ENCODE assay signal across 9 cellular contexts in the genomic region with DNA sequence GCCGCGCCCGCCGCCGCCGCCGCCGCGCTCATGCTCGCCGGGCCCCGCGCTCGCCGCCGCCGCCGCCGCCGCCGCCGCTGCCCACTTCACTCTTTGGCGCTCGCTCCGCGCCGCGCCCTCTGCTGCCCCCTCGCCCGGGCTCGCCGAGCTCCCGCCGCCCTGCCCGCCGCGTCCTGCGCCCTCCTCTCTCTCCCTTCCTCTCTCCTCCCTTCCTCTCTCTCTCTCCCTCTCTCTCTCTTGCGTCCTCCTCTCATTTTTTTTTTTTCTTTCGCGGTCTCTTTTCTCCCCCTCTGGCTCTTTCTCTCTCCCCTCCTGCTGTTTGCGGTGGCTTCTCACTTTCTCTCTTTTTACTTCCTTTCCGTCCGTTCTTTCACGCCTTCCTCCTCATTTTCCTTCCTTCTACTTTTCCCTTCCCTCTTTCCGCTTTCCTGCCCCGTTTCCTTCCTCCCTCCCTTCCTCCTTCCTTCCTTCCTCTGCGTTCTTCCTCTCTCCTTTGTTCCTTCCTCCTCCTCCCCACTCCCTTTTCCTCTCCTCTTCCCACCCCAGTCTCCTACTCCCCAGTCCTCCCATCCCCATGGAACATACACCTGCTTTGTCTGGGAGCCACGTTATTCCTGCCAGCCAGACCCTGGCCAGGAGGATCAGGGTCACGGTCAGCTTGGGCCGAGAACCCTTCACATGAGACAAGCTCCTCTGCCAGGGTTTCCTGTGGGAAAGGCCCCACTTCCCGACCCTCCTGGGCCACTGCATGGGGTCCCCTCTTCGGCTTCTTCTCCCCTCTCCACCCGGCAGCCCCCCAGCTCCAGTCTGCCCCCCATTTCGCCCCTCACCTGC. TPM values are rescaled to one million over a fixed set of nuclear protein-coding genes. Genes with fewer than 3 reads are reported as not detected.
A peak's percentile ranks its signal among the peaks of the same experiment; 100 is the strongest.
DNase-seq lines count a peak whose midpoint lies in the region; ATAC-seq and TF ChIP-seq lines count a peak whose summit lies in the region.
"Had no signal": no experiment of that assay in that cellular context is flagged by ENCODE, and none has a peak within 500 bp of the region (broad histone marks: within the 10 kb centered on the region; RNA-seq: fewer than 3 reads in every experiment).

No MANE protein-coding gene starts in this region.

- H3K27ac ChIP-seq in BLaER1 treated with 17β-estradiol and CSF1 and Interleukin-3, amounts not matched to agents 10 nM and 100 nM = no peak overlapping the region
- no peak overlapping the region for H3K27ac ChIP-seq in HUES6 (ENCODE audit: low read depth, low read length)
- H3K27ac ChIP-seq: epithelial cell of prostate had no signal

- peaks cover 0 to 58% (median 15%) of the 10 kb centered on the region in 11 experiments; a peak in 14 of 22 replicates for H4K20me1 ChIP-seq in BLaER1 treated with 17β-estradiol and CSF1 and Interleukin-3, amounts not matched to agents 10 nM and 100 nM

- H3K4me3 ChIP-seq in BLaER1 treated with 17β-estradiol and CSF1 and Interleukin-3, amounts not matched to agents 10 nM and 100 nM = peak overlapping the region in 8 of 10 experiments; percentile 13 to 55 (median 36); a peak in 8 of 20 replicates
- peak overlapping the region; percentile 59 for H3K4me3 ChIP-seq in HUES6 (ENCODE audit: low read depth, low read length)

- H3K4me2 ChIP-seq in BLaER1 treated with 17β-estradiol and CSF1 and Interleukin-3, amounts not matched to agents 10 nM and 100 nM = peak overlapping the region; percentile 41 to 79 (median 64); a peak in 20 of 22 replicates

- peaks cover 58 to 78% (median 70%) of the 10 kb centered on the region in 11 experiments for H3K27me3 ChIP-seq in BLaER1 treated with 17β-estradiol and CSF1 and Interleukin-3, amounts not matched to agents 10 nM and 100 nM
- H3K27me3 ChIP-seq in HUES6 (ENCODE audit: control insufficient read depth, insufficient read depth, low read length) = peaks cover 71% of the 10 kb centered on the region

- intact Hi-C loops in natural killer cell (cut with micrococcal nuclease) (no loop called here), sciatic nerve (cut with DNase I) (no loop called here)

- no peak overlapping the region for H3K27ac Mint-ChIP-seq in central memory CD8-positive, alpha-beta T cell (ENCODE audit: low read depth)
- no peak overlapping the region for H3K27ac Mint-ChIP-seq in natural killer cell

- no peak overlapping the region for H3K9ac ChIP-seq in BLaER1 treated with 17β-estradiol and CSF1 and Interleukin-3, amounts not matched to agents 10 nM and 100 nM
- no peak overlapping the region for H3K9ac ChIP-seq in HUES6 (ENCODE audit: low read length)

- peaks cover 1% of the 10 kb centered on the region for H3K36me3 Mint-ChIP-seq in central memory CD8-positive, alpha-beta T cell (ENCODE audit: insufficient read depth)
- H3K36me3 Mint-ChIP-seq in natural killer cell = no peaks in the 10 kb centered on the region

- peaks cover 18 to 38% (median 30%) of the 10 kb centered on the region in 10 experiments for H3K4me1 ChIP-seq in BLaER1 treated with 17β-estradiol and CSF1 and Interleukin-3, amounts not matched to agents 10 nM and 100 nM
- peaks cover 21% of the 10 kb centered on the region for H3K4me1 ChIP-seq in HUES6 (ENCODE audit: control insufficient read depth, insufficient read depth, low read length)

- ATAC-seq in central memory CD8-positive, alpha-beta T cell (replicated peaks; ENCODE audit: extremely low read depth, poor library complexity, severe bottlenecking) = no peak
- peak in 1 of 3 donors; percentile 66 for ATAC-seq in natural killer cell
- no peak for ATAC-seq in sciatic nerve
- no peak for ATAC-seq in HG02642 (IDR thresholded peaks at IDR 0.05; ENCODE audit: poor library complexity, unreplicated experiment)
- no peak for ATAC-seq in HG02678 (IDR thresholded peaks at IDR 0.05; ENCODE audit: unreplicated experiment)

- peaks cover 29% of the 10 kb centered on the region for H3K27me3 Mint-ChIP-seq in central memory CD8-positive, alpha-beta T cell
- peaks cover 12 to 19% of the 10 kb centered on the region in 2 donors for H3K27me3 Mint-ChIP-seq in natural killer cell (ENCODE audit: low read depth in 2 of 2)

- no peaks in the 10 kb centered on the region; a peak in 3 of 22 replicates for H3K9me3 ChIP-seq in BLaER1 treated with 17β-estradiol and CSF1 and Interleukin-3, amounts not matched to agents 10 nM and 100 nM (replicated peaks in 1 of 11)
- no peaks in the 10 kb centered on the region for H3K9me3 ChIP-seq in HUES6 (ENCODE audit: control insufficient read depth, insufficient read depth, low read depth, low read length)

- no peaks in the 10 kb centered on the region for H3K36me3 ChIP-seq in BLaER1 treated with 17β-estradiol and CSF1 and Interleukin-3, amounts not matched to agents 10 nM and 100 nM
- no peaks in the 10 kb centered on the region for H3K36me3 ChIP-seq in HUES6 (ENCODE audit: control insufficient read depth, insufficient read depth, low read length)

- no peak for TF ChIP-seq CTCF in natural killer cell (IDR thresholded peaks at IDR 0.05)

- DNase-seq in central memory CD8-positive, alpha-beta T cell (ENCODE audit: low spot score in 2 of 2) = no peak
- DNase-seq in natural killer cell (no peak), sciatic nerve (ENCODE audit: low spot score) (no peak), GOT3 (lab: John Stamatoyannopoulos, UW) (no peak)

- peaks cover 15% of the 10 kb centered on the region for H3K4me1 Mint-ChIP-seq in central memory CD8-positive, alpha-beta T cell
- peaks cover 0 to 15% of the 10 kb centered on the region in 2 donors for H3K4me1 Mint-ChIP-seq in natural killer cell

- H3K4me3 Mint-ChIP-seq in central memory CD8-positive, alpha-beta T cell = peak overlapping the region; percentile 65
- H3K4me3 Mint-ChIP-seq in natural killer cell = peak overlapping the region; percentile 76

- no peaks in the 10 kb centered on the region for H3K9me3 Mint-ChIP-seq in central memory CD8-positive, alpha-beta T cell
- H3K9me3 Mint-ChIP-seq in natural killer cell = no peaks in the 10 kb centered on the region

RNA-seq across cellular contexts. Expression of a gene that starts 19.3 kb away (rescaled TPM):
- total RNA-seq in natural killer cell (not detected), sciatic nerve (2.1 TPM)
